ENCODE assay signal across 11 cellular contexts in the genomic region with DNA sequence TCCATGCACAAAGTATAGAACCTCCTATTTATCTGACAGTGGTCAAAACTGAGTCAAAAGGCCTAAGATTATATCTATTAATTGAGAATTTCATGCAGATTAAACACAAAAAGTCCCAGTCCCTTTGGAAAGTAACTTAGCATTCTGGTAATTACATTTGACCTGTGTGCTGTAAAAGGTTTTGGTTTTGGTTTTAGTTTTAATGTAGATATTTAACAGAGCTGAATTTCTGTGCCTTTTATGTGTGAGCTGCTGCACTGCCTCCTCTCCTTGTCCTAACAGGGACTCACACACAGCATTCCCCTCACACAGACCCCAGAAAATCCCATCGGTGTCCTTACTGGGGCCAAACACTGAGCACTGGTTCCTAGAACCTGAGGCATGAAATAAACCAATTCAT. TPM values are rescaled to one million over a fixed set of nuclear protein-coding genes. Genes with fewer than 3 reads are reported as not detected.
DNase-seq lines count a peak whose midpoint lies in the region; ATAC-seq and TF ChIP-seq lines count a peak whose summit lies in the region.
"Had no signal": no experiment of that assay in that cellular context is flagged by ENCODE, and none has a peak within 500 bp of the region (broad histone marks: within the 10 kb centered on the region; RNA-seq: fewer than 3 reads in every experiment).

No MANE protein-coding gene starts in this region.

- no peaks in the 10 kb centered on the region for H4K20me1 ChIP-seq in neural progenitor cell (ENCODE audit: low read depth)

- DNase-seq in neural progenitor cell (ENCODE audit: low spot score) (no peak), T1000 (lab: John Stamatoyannopoulos, UW) (no peak)
- DNase-seq in activated CD4-positive, alpha-beta memory T cell treated with anti-CD3 and anti-CD28 coated beads, Interleukin-2, amount 10 ng/mL, durations not matched to agents 7 days and 5 days = no peak
- DNase-seq in T-helper 2 cell treated with Interferon-gamma antibody and Interleukin-4, amounts not matched to agents 5 μg/mL and 100 μg/mL, for 36 hours (ENCODE audit: low spot score) = no peak
- DNase-seq: activated CD4-positive, alpha-beta T cell treated with anti-CD3 and anti-CD28 coated beads for 36 hours; activated effector memory CD4-positive, alpha-beta T cell treated with Interleukin-2 at 50 U/mL for 16 hours; CD4-positive, alpha-beta T cell; SW 1271 had no signal

- no peak overlapping the region for H3K27ac ChIP-seq in neural progenitor cell

- H3F3A ChIP-seq in neural progenitor cell (ENCODE audit: low read depth) = peaks cover 9% of the 10 kb centered on the region

- no peaks in the 10 kb centered on the region for H3K9me3 Mint-ChIP-seq in neural progenitor cell
- no peaks in the 10 kb centered on the region for H3K9me3 Mint-ChIP-seq in activated CD4-positive, alpha-beta memory T cell treated with anti-CD3 and anti-CD28 coated beads, Interleukin-2, amount 10 ng/mL, durations not matched to agents 7 days and 5 days
- H3K9me3 Mint-ChIP-seq in T-helper 2 cell treated with Interferon-gamma antibody and Interleukin-4, amounts not matched to agents 5 μg/mL and 100 μg/mL, for 36 hours = no peaks in the 10 kb centered on the region
- H3K9me3 Mint-ChIP-seq: CD4-positive, alpha-beta T cell had no signal

- no peak overlapping the region for H3K4me3 Mint-ChIP-seq in neural progenitor cell
- no peak overlapping the region for H3K4me3 Mint-ChIP-seq in activated CD4-positive, alpha-beta memory T cell treated with anti-CD3 and anti-CD28 coated beads, Interleukin-2, amount 10 ng/mL, durations not matched to agents 7 days and 5 days
- H3K4me3 Mint-ChIP-seq in T-helper 2 cell treated with Interferon-gamma antibody and Interleukin-4, amounts not matched to agents 5 μg/mL and 100 μg/mL, for 36 hours = no peak overlapping the region
- H3K4me3 Mint-ChIP-seq: activated CD4-positive, alpha-beta T cell treated with anti-CD3 and anti-CD28 coated beads for 36 hours; CD4-positive, alpha-beta T cell had no signal

- no peaks in the 10 kb centered on the region for H3K79me2 ChIP-seq in neural progenitor cell (ENCODE audit: low read depth)

- no peak overlapping the region for H3K4me3 ChIP-seq in neural progenitor cell

- peak; percentile 76 for ATAC-seq in GM18907 (IDR thresholded peaks at IDR 0.05; ENCODE audit: unreplicated experiment)
- ATAC-seq in GM21737 (IDR thresholded peaks at IDR 0.05; ENCODE audit: unreplicated experiment) = peak; percentile 78
- peak; percentile 60 for ATAC-seq in HG03139 (IDR thresholded peaks at IDR 0.05; ENCODE audit: unreplicated experiment)
- ATAC-seq: activated CD4-positive, alpha-beta T cell treated with anti-CD3 and anti-CD28 coated beads for 36 hours had no signal

- H2AFZ ChIP-seq in neural progenitor cell (replicated peaks) = no peak overlapping the region

- peaks cover 7% of the 10 kb centered on the region for H3K4me1 ChIP-seq in neural progenitor cell

- peak overlapping the region; percentile 16 for H3K27ac Mint-ChIP-seq in neural progenitor cell
- no peak overlapping the region for H3K27ac Mint-ChIP-seq in activated CD4-positive, alpha-beta memory T cell treated with anti-CD3 and anti-CD28 coated beads, Interleukin-2, amount 10 ng/mL, durations not matched to agents 7 days and 5 days
- no peak overlapping the region for H3K27ac Mint-ChIP-seq in T-helper 2 cell treated with Interferon-gamma antibody and Interleukin-4, amounts not matched to agents 5 μg/mL and 100 μg/mL, for 36 hours
- H3K27ac Mint-ChIP-seq: activated CD4-positive, alpha-beta T cell treated with anti-CD3 and anti-CD28 coated beads for 36 hours; CD4-positive, alpha-beta T cell had no signal

- H3K36me3 Mint-ChIP-seq in neural progenitor cell = no peaks in the 10 kb centered on the region
- no peaks in the 10 kb centered on the region for H3K36me3 Mint-ChIP-seq in activated CD4-positive, alpha-beta memory T cell treated with anti-CD3 and anti-CD28 coated beads, Interleukin-2, amount 10 ng/mL, durations not matched to agents 7 days and 5 days (ENCODE audit: low read depth)
- H3K36me3 Mint-ChIP-seq in T-helper 2 cell treated with Interferon-gamma antibody and Interleukin-4, amounts not matched to agents 5 μg/mL and 100 μg/mL, for 36 hours (ENCODE audit: low read depth) = no peaks in the 10 kb centered on the region

- H3K4me2 ChIP-seq in neural progenitor cell = no peak overlapping the region

- no peak for TF ChIP-seq CTCF in neural progenitor cell (IDR thresholded peaks at IDR 0.05)

- POLR2A ChIA-PET in activated CD4-positive, alpha-beta memory T cell treated with anti-CD3 and anti-CD28 coated beads, Interleukin-2, amount 10 ng/mL, durations not matched to agents 7 days and 5 days (lab: Charles Lee) = no interaction called here

- H3K27me3 Mint-ChIP-seq in neural progenitor cell (ENCODE audit: insufficient read depth, low read depth) = peaks cover 2% of the 10 kb centered on the region
- peaks cover 31% of the 10 kb centered on the region for H3K27me3 Mint-ChIP-seq in activated CD4-positive, alpha-beta memory T cell treated with anti-CD3 and anti-CD28 coated beads, Interleukin-2, amount 10 ng/mL, durations not matched to agents 7 days and 5 days
- peaks cover 29% of the 10 kb centered on the region for H3K27me3 Mint-ChIP-seq in T-helper 2 cell treated with Interferon-gamma antibody and Interleukin-4, amounts not matched to agents 5 μg/mL and 100 μg/mL, for 36 hours (ENCODE audit: low read depth)

- H3K9me3 ChIP-seq in neural progenitor cell (ENCODE audit: low read depth) = no peaks in the 10 kb centered on the region

- no peak overlapping the region for H3K9ac ChIP-seq in neural progenitor cell

- no peaks in the 10 kb centered on the region for H3K36me3 ChIP-seq in neural progenitor cell

- CTCF ChIA-PET in activated CD4-positive, alpha-beta memory T cell treated with anti-CD3 and anti-CD28 coated beads, Interleukin-2, amount 10 ng/mL, durations not matched to agents 7 days and 5 days (lab: Charles Lee) = interaction anchor here (1.3 to 1.6 kb wide), 2 partner anchors 12 to 31 kb away, joined by 3 to 4 read pairs; no protein-coding TSS in a partner anchor

- H3K27me3 ChIP-seq in neural progenitor cell = no peaks in the 10 kb centered on the region

- peaks cover 12% of the 10 kb centered on the region for H3K4me1 Mint-ChIP-seq in neural progenitor cell
- peaks cover 7% of the 10 kb centered on the region for H3K4me1 Mint-ChIP-seq in activated CD4-positive, alpha-beta memory T cell treated with anti-CD3 and anti-CD28 coated beads, Interleukin-2, amount 10 ng/mL, durations not matched to agents 7 days and 5 days
- H3K4me1 Mint-ChIP-seq in T-helper 2 cell treated with Interferon-gamma antibody and Interleukin-4, amounts not matched to agents 5 μg/mL and 100 μg/mL, for 36 hours (ENCODE audit: low read depth) = peaks cover 13% of the 10 kb centered on the region
- H3K4me1 Mint-ChIP-seq: activated CD4-positive, alpha-beta T cell treated with anti-CD3 and anti-CD28 coated beads for 36 hours had no signal

RNA-seq across cellular contexts. Expression of a gene that starts 31.0 kb away (rescaled TPM):
- 11.5 and 19.8 TPM in 2 replicates for total RNA-seq in neural progenitor cell (ENCODE audit: low replicate concordance)
- total RNA-seq in activated CD4-positive, alpha-beta memory T cell treated with anti-CD3 and anti-CD28 coated beads, Interleukin-2, amount 10 ng/mL, durations not matched to agents 7 days and 5 days = 1 to 10 TPM; 7.8 to 8.5 TPM
